ENCODE assay signal across 26 cellular contexts in the genomic region with DNA sequence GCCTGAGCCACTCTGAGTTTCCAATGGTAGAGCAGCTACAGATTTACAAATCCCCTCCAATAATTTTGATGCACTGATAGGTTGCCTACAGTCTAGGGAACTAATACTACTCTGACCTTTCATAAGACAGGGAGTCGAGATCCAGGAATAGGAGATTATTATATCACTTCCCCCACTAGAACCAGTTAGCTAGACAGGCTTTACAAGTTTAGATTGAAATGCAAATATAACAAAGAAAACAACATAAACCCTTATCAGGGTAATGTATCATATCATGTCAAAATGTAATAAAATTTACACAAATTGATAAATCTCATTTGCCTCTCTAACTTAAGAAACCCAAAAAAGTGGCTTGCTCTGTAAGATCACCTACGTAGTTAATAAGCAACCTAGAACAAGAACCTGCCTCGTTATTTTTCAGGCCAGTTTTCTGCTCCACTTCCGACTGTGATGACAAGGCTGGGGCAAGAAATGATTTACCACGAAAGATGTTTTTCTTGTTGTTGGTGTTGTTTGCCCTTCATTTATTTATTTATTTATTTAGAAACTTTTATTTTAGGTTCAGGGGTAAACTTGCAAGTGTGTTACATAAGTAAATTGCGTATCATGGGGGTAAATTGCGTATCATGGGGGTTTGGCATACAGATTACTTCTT.
"Had no signal": no experiment of that assay in that cellular context is flagged by ENCODE, and none has a peak within 500 bp of the region (broad histone marks: within the 10 kb centered on the region; RNA-seq: fewer than 3 reads in every experiment).

No MANE protein-coding gene starts in this region.

- H3K4me1 ChIP-seq: colonic mucosa, gastrocnemius medialis, lower lobe of right lung, parathyroid adenoma, prostate gland, spleen, testis, upper lobe of left lung, uterus had no signal

- H2AFZ ChIP-seq: parathyroid adenoma had no signal

- H3K9ac ChIP-seq: parathyroid adenoma had no signal

- H3K79me2 ChIP-seq: parathyroid adenoma had no signal

- H3K27ac ChIP-seq: colonic mucosa, epithelial cell of prostate, gastrocnemius medialis, lower lobe of right lung, parathyroid adenoma, prostate gland, sigmoid colon, spleen, testis, tibial artery, upper lobe of left lung, uterus had no signal

- H3K36me3 ChIP-seq: colonic mucosa, gastrocnemius medialis, lower lobe of right lung, prostate gland, sigmoid colon, spleen, tibial artery, upper lobe of left lung, uterus had no signal

- DNase-seq: colonic mucosa; effector CD8-positive, alpha-beta T cell; endodermal cell; foreskin fibroblast; gastrocnemius medialis; head of caudate nucleus; left colon; left ventricle myocardium superior; lower lobe of right lung; naive thymus-derived CD8-positive, alpha-beta T cell; occipital lobe; right cardiac atrium; sigmoid colon; spleen; stimulated activated CD4-positive, alpha-beta T cell treated with anti-CD3 and anti-CD28 coated beads, Interleukin-4, amount 100 ng/mL, for 4 hours; stimulated activated naive CD8-positive, alpha-beta T cell treated with anti-CD3 and anti-CD28 coated beads, Interleukin-15, Interleukin-2, amounts not matched to agents 100 U/mL and 50 U/mL, for 24 hours; substantia nigra; testis; tibial artery; uterus had no signal

- H3K9me3 ChIP-seq: colonic mucosa, gastrocnemius medialis, lower lobe of right lung, prostate gland, sigmoid colon, testis, tibial artery, upper lobe of left lung, uterus had no signal

- H3K27me3 ChIP-seq: colonic mucosa, gastrocnemius medialis, sigmoid colon, spleen, testis, tibial artery, upper lobe of left lung, uterus had no signal

- H3K4me3 ChIP-seq: colonic mucosa, gastrocnemius medialis, lower lobe of right lung, prostate gland, sigmoid colon, spleen, testis, tibial artery, upper lobe of left lung, uterus had no signal

- ATAC-seq: esophagus mucosa; gastrocnemius medialis; left colon; left ventricle myocardium superior; lower lobe of right lung; naive thymus-derived CD8-positive, alpha-beta T cell; right cardiac atrium; stimulated activated memory B cell treated with anti-CD40 and anti-IgM and Interleukin-4, amounts not matched to agents 10 μg/mL and 1 μg/mL and 100 μg/mL, for 72 hours; stimulated activated naive CD8-positive, alpha-beta T cell treated with anti-CD3 and anti-CD28 coated beads, Interleukin-15, Interleukin-2, amounts not matched to agents 100 U/mL and 50 U/mL, for 24 hours had no signal
